Comparison of ENCODE assay signal across 8 cellular contexts in genomic region chr12:108635201-108635996, GRCh38. TPM values are rescaled to one million over a fixed set of nuclear protein-coding genes. Genes with fewer than 3 reads are reported as not detected.
DNase-seq lines count a peak whose midpoint lies in the region; ATAC-seq and TF ChIP-seq lines count a peak whose summit lies in the region.

No MANE protein-coding gene starts in this region.

- no peak overlapping the region for H2AFZ ChIP-seq in mammary epithelial cell (ENCODE audit: low read depth, low read length)

- TF ChIP-seq POLR2A in GM19193 (IDR thresholded peaks at IDR 0.05; ENCODE audit: extremely low read depth, insufficient read depth, insufficient read length) (peak; percentile 99), transverse colon (IDR thresholded peaks at IDR 0.05) (peak; percentile 59)

- H3K27ac ChIP-seq in transverse colon (peak overlapping the region; percentile 69 to 77 (median 76)), mammary epithelial cell (ENCODE audit: insufficient read depth, low read depth, low read length) (no peak overlapping the region)

- H3K36me3 ChIP-seq in transverse colon (no peaks in the 10 kb centered on the region), mammary epithelial cell (ENCODE audit: insufficient read depth, low read length) (no peaks in the 10 kb centered on the region)

- H3K9me3 ChIP-seq in transverse colon (no peaks in the 10 kb centered on the region), mammary epithelial cell (replicated peaks; ENCODE audit: insufficient read depth, low read length) (no peaks in the 10 kb centered on the region)

- H3K4me1 ChIP-seq in transverse colon (peaks cover 8 to 43% (median 23%) of the 10 kb centered on the region in 4 donors), mammary epithelial cell (ENCODE audit: insufficient read depth, low read length) (peaks cover 8% of the 10 kb centered on the region)

- 42 to 54% methylated on average over 7 to 15 of the region's 15 CpGs for WGBS in transverse colon (ENCODE audit: low coverage in 1 of 2), 2 donors
- 84% methylated on average over 15 of the region's 15 CpGs for WGBS in mammary epithelial cell (ENCODE audit: low coverage, missing lambda C conversion rate)

- BruUV-seq in mammary epithelial cell (replicated peaks; lab: Mats Ljungman, UMichigan): no TSS peak

- no peak overlapping the region for H3K9ac ChIP-seq in mammary epithelial cell (ENCODE audit: insufficient read depth, low read length)

- intact Hi-C loops in transverse colon (cut with DNase I; ENCODE audit: low total_unique reads): no loop called here
- intact Hi-C loops in mammary epithelial cell (cut with micrococcal nuclease): no loop called here

- H3K4me2 ChIP-seq in mammary epithelial cell (ENCODE audit: insufficient read depth, low read depth, low read length): no peak overlapping the region

- no peak for TF ChIP-seq CTCF in transverse colon (IDR thresholded peaks at IDR 0.05)
- no peak for TF ChIP-seq CTCF in mammary epithelial cell (conservative IDR thresholded peaks at IDR 0.05 in 1 of 2, IDR thresholded peaks at IDR 0.05 in 1 of 2; ENCODE audit: extremely low read depth in 1 of 2, insufficient read depth in 1 of 2, low read depth in 1 of 2, low read length in 2 of 2)

- H3K79me2 ChIP-seq in mammary epithelial cell (ENCODE audit: insufficient read depth, low read length): no peaks in the 10 kb centered on the region

- CTCF ChIA-PET in mammary epithelial cell (lab: Charles Lee; ENCODE audit: low non-redundant PET): no interaction called here

- peak; percentile 45 for ATAC-seq in HG03064 (IDR thresholded peaks at IDR 0.05; ENCODE audit: low read depth, unreplicated experiment)

- H3K4me3 ChIP-seq in transverse colon (no peak overlapping the region), mammary epithelial cell (replicated peaks in 1 of 3; ENCODE audit: insufficient read depth in 1 of 3, low read depth in 2 of 3, low read length in 3 of 3) (no peak overlapping the region)

- in situ Hi-C loops in transverse colon (cut with MboI; ENCODE audit: low pct_ligation_motif_present in 1 of 4, low pct_unique_long_range_greater_than_20kb in 1 of 4, low sequenced_read_pairs in 3 of 4): no loop called here
- in situ Hi-C loops in mammary epithelial cell (cut with MboI; ENCODE audit: low sequenced_read_pairs in 2 of 2): loop anchor here in 1 of 2 donors (25.0 kb wide), 2 partner anchors 327 to 452 kb away; partner anchors contain the start of genes ALKBH2 and UNG

- DNase-seq in D341Med (ENCODE audit: low spot score) (peak; percentile 12), OCI-M1 (lab: John Stamatoyannopoulos, UW) (peak; percentile 76), transverse colon (peak; percentile 71), NCI-H2029 (lab: John Stamatoyannopoulos, UW) (no peak), mammary epithelial cell (no peak)
- peak; percentile 43 for DNase-seq in effector CD4-positive, alpha-beta T cell

- H3K27me3 ChIP-seq in transverse colon (no peaks in the 10 kb centered on the region), mammary epithelial cell (ENCODE audit: insufficient read depth, low read length) (no peaks in the 10 kb centered on the region)

- TF ChIP-seq EP300 in transverse colon (IDR thresholded peaks at IDR 0.05; ENCODE audit: low read depth): no peak

- dilution Hi-C loops in mammary epithelial cell (cut with HindIII; ENCODE audit: low sequenced_read_pairs): no loop called here

- no peaks in the 10 kb centered on the region for H4K20me1 ChIP-seq in mammary epithelial cell (ENCODE audit: insufficient read depth, low read length)

RNA-seq across cellular contexts. Expression of gene SELPLG, which starts 1.7 kb away (rescaled TPM):
- total RNA-seq in transverse colon (1 to 10 TPM; 1.6 to 9.4 (median 3.6) TPM), mammary epithelial cell (under 1 TPM; 0.47 to 0.50 TPM)
- polyA plus RNA-seq in mammary epithelial cell: 0.63 TPM
- polyA minus RNA-seq in mammary epithelial cell: not detected

RNA-seq across cellular contexts. Expression of gene TMEM119, which starts 37.5 kb away (rescaled TPM):
- 10 to 100 TPM in 2 of 4 donors, 1 to 10 TPM in 2; 3.3 to 18.3 (median 9.7) TPM for total RNA-seq in transverse colon
- total RNA-seq in mammary epithelial cell: 1 to 10 TPM in 1 of 2 donors, not detected in 1; 1.0 TPM
- not detected for polyA plus RNA-seq in mammary epithelial cell
- not detected for polyA minus RNA-seq in mammary epithelial cell

Comparison
In these comparisons a context has a peak if more than half of its experiments do, and no peak if none do; other contexts are left out.
1. DNase-seq: peak in D341Med (single experiment), OCI-M1 (single experiment), effector CD4-positive, alpha-beta T cell (single experiment) and transverse colon (single experiment); none in NCI-H2029 (single experiment) and mammary epithelial cell (single experiment).